ENCODE assay signal across 27 cellular contexts in genomic region chr15:37813306-37813705, GRCh38.
DNase-seq lines count a peak whose midpoint lies in the region; ATAC-seq, FAIRE-seq and TF ChIP-seq lines count a peak whose summit lies in the region.
"Had no signal": no experiment of that assay in that cellular context is flagged by ENCODE, and none has a peak within 500 bp of the region (broad histone marks: within the 10 kb centered on the region; RNA-seq: fewer than 3 reads in every experiment).

No MANE protein-coding gene starts in this region.

- POLR2A ChIA-PET in IMR-90 (lab: Charles Lee; ENCODE audit: unreplicated experiment) (no interaction called here), K562 (lab: Yijun Ruan, JAX) (no interaction called here)

- dilution Hi-C loops in IMR-90 (cut with HindIII; ENCODE audit: low sequenced_read_pairs, unreplicated experiment): no loop called here

- H4K8ac ChIP-seq in IMR-90 (ENCODE audit: low read depth in 2 of 2, low read length in 2 of 2): no peak overlapping the region

- ATAC-seq in IMR-90 (ENCODE audit: low read depth): no peak
- ATAC-seq in K562: no peak
- ATAC-seq: CD8-positive, alpha-beta T cell; GM12878 had no signal

- BruUV-seq in IMR-90 (replicated peaks; lab: Mats Ljungman, UMichigan) (no TSS peak), K562 (replicated peaks; lab: Mats Ljungman, UMichigan) (no TSS peak)

- H4K20me1 ChIP-seq in GM23248 (ENCODE audit: insufficient read depth): no peaks in the 10 kb centered on the region
- no peaks in the 10 kb centered on the region for H4K20me1 ChIP-seq in IMR-90 (ENCODE audit: insufficient read depth, low read length)
- H4K20me1 ChIP-seq in K562 (replicated peaks; ENCODE audit: control insufficient read depth, insufficient read depth, low read length): no peaks in the 10 kb centered on the region
- H4K20me1 ChIP-seq in neural cell (ENCODE audit: insufficient read depth): no peaks in the 10 kb centered on the region
- H4K20me1 ChIP-seq: BLaER1 treated with 17β-estradiol and CSF1 and Interleukin-3, amounts not matched to agents 10 nM and 100 nM had no signal

- WGBS in GM23248 (ENCODE audit: low coverage in 1 of 2, low lambda C conversion rate in 2 of 2, missing lambda C conversion rate in 2 of 2), 2 experiments: 67 to 74% methylated on average over 3 of the region's 3 CpGs
- 38% methylated on average over 1 of the region's 3 CpGs; no CpG with 5 or more reads in 1 of the 2 experiments for WGBS in IMR-90 (ENCODE audit: extremely low coverage in 2 of 2, insufficient read length in 1 of 2), 2 experiments
- 6% methylated on average over 3 of the region's 3 CpGs for WGBS in K562 (ENCODE audit: insufficient coverage, low coverage, missing lambda C conversion rate)

- CTCF ChIA-PET in IMR-90 (lab: Yijun Ruan, JAX): interaction anchor here (0.7 to 1.1 kb wide), 2 partner anchors 10 to 11 kb away, joined by 3 to 5 read pairs; no protein-coding TSS in a partner anchor
- CTCF ChIA-PET in K562 (lab: Yijun Ruan, JAX; ENCODE audit: low intra/inter-chr PET ratio): no interaction called here

- H3K4me3 ChIP-seq in GM23248 (no peak overlapping the region), IMR-90 (ENCODE audit: insufficient read depth, low read depth, low read length) (no peak overlapping the region), K562 (no peak overlapping the region), neural cell (ENCODE audit: low read length) (peak overlapping the region; percentile 10)
- H3K4me3 ChIP-seq: BLaER1 treated with 17β-estradiol and CSF1 and Interleukin-3, amounts not matched to agents 10 nM and 100 nM; GM12878 had no signal

- no peaks in the 10 kb centered on the region for H3K36me3 ChIP-seq in GM23248 (ENCODE audit: low read depth)
- no peaks in the 10 kb centered on the region for H3K36me3 ChIP-seq in IMR-90 (ENCODE audit: control insufficient read depth, insufficient read depth, low read length)
- H3K36me3 ChIP-seq in K562 (ENCODE audit: control insufficient read depth, insufficient read depth, low read length): no peaks in the 10 kb centered on the region
- no peaks in the 10 kb centered on the region for H3K36me3 ChIP-seq in neural cell (ENCODE audit: insufficient read depth, low read length)
- H3K36me3 ChIP-seq: BLaER1 treated with 17β-estradiol and CSF1 and Interleukin-3, amounts not matched to agents 10 nM and 100 nM had no signal

- H2AK9ac ChIP-seq in IMR-90 (replicated peaks; ENCODE audit: low read depth, low read length, poor library complexity): no peak overlapping the region

- TF ChIP-seq EP300 in K562 (IDR thresholded peaks at IDR 0.05; ENCODE audit: low read length) (no peak), neural cell (conservative IDR thresholded peaks at IDR 0.05; ENCODE audit: poor library complexity, severe bottlenecking) (no peak)

- H3K56ac ChIP-seq in IMR-90 (ENCODE audit: extremely low read depth, insufficient read depth, low read length): no peak overlapping the region

- TF ChIP-seq CTCF in IMR-90 (conservative IDR thresholded peaks at IDR 0.05; ENCODE audit: low read depth, low read length): no peak
- no peak for TF ChIP-seq CTCF in K562 (IDR thresholded peaks at IDR 0.05 in 2 of 3, conservative IDR thresholded peaks at IDR 0.05 in 1 of 3; ENCODE audit: insufficient read depth in 2 of 3, low read depth in 1 of 3, low read length in 3 of 3)
- TF ChIP-seq CTCF in neural cell (IDR thresholded peaks at IDR 0.05; ENCODE audit: poor library complexity, severe bottlenecking): no peak

- no peak overlapping the region for H2BK15ac ChIP-seq in IMR-90 (ENCODE audit: low read depth, low read length)

- DNase-seq in GM23248 (peak; percentile 12), IMR-90 (no peak), K562 (ENCODE audit: extremely low read depth in 1 of 4, low spot score in 3 of 4) (no peak), activated T-cell treated with anti-CD3 and anti-CD28 coated beads for 4 hours (no peak), HPDE6-E6E7 (ENCODE audit: extremely low spot score) (no peak), AG08395 (ENCODE audit: low spot score) (no peak)
- DNase-seq in stimulated activated naive CD4-positive, alpha-beta T cell treated with Interleukin-2 at 50 U/mL for 16 hours (lab: John Stamatoyannopoulos, UW): no peak
- DNase-seq: 8988T; ACHN; AML-193; CD4-positive, alpha-beta T cell; CD8-positive, alpha-beta T cell; COR-L47; DMS 273 treated with DMSO at 0.1 percent for 48 hours; DMS153; DMS53; DMS79; DND-41; EL; GDM1 had no signal

- H3K4me1 ChIP-seq in GM23248 (ENCODE audit: insufficient read depth) (no peaks in the 10 kb centered on the region), IMR-90 (ENCODE audit: control insufficient read depth, insufficient read depth, low read length) (no peaks in the 10 kb centered on the region), K562 (replicated peaks in 1 of 2; ENCODE audit: control insufficient read depth in 2 of 2, insufficient read depth in 2 of 2, low read length in 2 of 2) (no peaks in the 10 kb centered on the region)

- FAIRE-seq in K562 (lab: Jason Lieb, UNC): no peak
- FAIRE-seq: A204.1, GM12878, GM12892, GM18507 had no signal

- TF ChIP-seq POLR2A in IMR-90 (IDR thresholded peaks at IDR 0.05; ENCODE audit: low read depth, low read length): no peak
- TF ChIP-seq POLR2A in K562 (conservative IDR thresholded peaks at IDR 0.05): no peak

- no peaks in the 10 kb centered on the region for H3F3A ChIP-seq in GM23248 (ENCODE audit: insufficient read depth)
- H3F3A ChIP-seq in neural cell (ENCODE audit: insufficient read depth, low read length, poor library complexity, severe bottlenecking): peaks cover 5% of the 10 kb centered on the region

- no peak overlapping the region for H2BK20ac ChIP-seq in IMR-90 (ENCODE audit: low read depth, low read length)

- H3K14ac ChIP-seq in IMR-90 (replicated peaks; ENCODE audit: low read depth, low read length): no peak overlapping the region

- in situ Hi-C loops in GM23248 (cut with MboI): no loop called here
- in situ Hi-C loops in IMR-90 (cut with MboI; ENCODE audit: low sequenced_read_pairs): no loop called here
- in situ Hi-C loops in K562 (cut with MboI): no loop called here

- H4K91ac ChIP-seq in IMR-90 (ENCODE audit: insufficient read depth, low read depth, low read length): no peak overlapping the region

- H3K79me2 ChIP-seq in GM23248 (ENCODE audit: insufficient read depth): no peaks in the 10 kb centered on the region
- H3K79me2 ChIP-seq in K562 (ENCODE audit: control insufficient read depth, insufficient read depth, low read length): no peaks in the 10 kb centered on the region
- peaks cover 7% of the 10 kb centered on the region for H3K79me2 ChIP-seq in neural cell (replicated peaks; ENCODE audit: insufficient read depth, low read length)

- H3K9me1 ChIP-seq in IMR-90 (ENCODE audit: insufficient read depth, low read length) (no peaks in the 10 kb centered on the region), K562 (ENCODE audit: control insufficient read depth, insufficient read depth, low read length) (no peaks in the 10 kb centered on the region)

- no peaks in the 10 kb centered on the region for H3K79me1 ChIP-seq in IMR-90 (ENCODE audit: low read depth in 1 of 2, low read length in 2 of 2)

- H3K18ac ChIP-seq in IMR-90 (ENCODE audit: low read depth, low read length): no peak overlapping the region

- H2BK5ac ChIP-seq in IMR-90 (ENCODE audit: low read depth, low read length, poor library complexity, severe bottlenecking): no peak overlapping the region

- no peak overlapping the region for H3K4ac ChIP-seq in IMR-90 (ENCODE audit: low read depth, low read length)

- H3K27me3 ChIP-seq in GM23248 (replicated peaks; ENCODE audit: insufficient read depth) (no peaks in the 10 kb centered on the region), IMR-90 (ENCODE audit: control insufficient read depth, insufficient read depth, low read length) (no peaks in the 10 kb centered on the region; the same call in 1 of the 2 replicates), K562 (ENCODE audit: control insufficient read depth in 2 of 2, insufficient read depth in 2 of 2, low read length in 2 of 2) (no peaks in the 10 kb centered on the region), neural cell (ENCODE audit: insufficient read depth, low read depth, low read length) (no peaks in the 10 kb centered on the region)
- H3K27me3 ChIP-seq: BLaER1 treated with 17β-estradiol and CSF1 and Interleukin-3, amounts not matched to agents 10 nM and 100 nM had no signal

- no peak overlapping the region for H3K27ac ChIP-seq in GM23248
- H3K27ac ChIP-seq in IMR-90 (ENCODE audit: insufficient read depth, low read length): no peak overlapping the region
- H3K27ac ChIP-seq in K562 (ENCODE audit: extremely low read depth, low read depth, low read length): no peak overlapping the region
- H3K27ac ChIP-seq in neural cell (ENCODE audit: low read length): peak overlapping the region; percentile 95
- H3K27ac ChIP-seq: BLaER1 treated with 17β-estradiol and CSF1 and Interleukin-3, amounts not matched to agents 10 nM and 100 nM; C4-2B had no signal

- H4K5ac ChIP-seq in IMR-90 (ENCODE audit: low read depth, low read length): no peak overlapping the region

- H3K9ac ChIP-seq in GM23248 (no peak overlapping the region), IMR-90 (ENCODE audit: low read depth, low read length) (no peak overlapping the region), K562 (ENCODE audit: insufficient read depth in 1 of 2, low read depth in 2 of 2, low read length in 2 of 2) (no peak overlapping the region), neural cell (ENCODE audit: low read length) (peak overlapping the region; percentile 24)
- H3K9ac ChIP-seq: BLaER1 treated with 17β-estradiol and CSF1 and Interleukin-3, amounts not matched to agents 10 nM and 100 nM had no signal

- H2AFZ ChIP-seq in GM23248 (no peak overlapping the region), IMR-90 (replicated peaks; ENCODE audit: low read length, poor library complexity) (no peak overlapping the region), K562 (ENCODE audit: low read depth, low read length) (no peak overlapping the region), neural cell (ENCODE audit: low read depth, low read length) (no peak overlapping the region)

- H3K9me2 ChIP-seq in GM23248 (ENCODE audit: insufficient read depth): no peaks in the 10 kb centered on the region
- no peaks in the 10 kb centered on the region for H3K9me2 ChIP-seq in neural cell (ENCODE audit: insufficient read depth, low read length)

- TF ChIP-seq RAD21 in IMR-90 (IDR thresholded peaks at IDR 0.05; ENCODE audit: low read length) (no peak), K562 (CRISPR knock-in tag; conservative IDR thresholded peaks at IDR 0.05 in 1 of 2, IDR thresholded peaks at IDR 0.05 in 1 of 2) (no peak), neural cell (conservative IDR thresholded peaks at IDR 0.05) (no peak)

- no peak overlapping the region for H2BK120ac ChIP-seq in IMR-90 (ENCODE audit: low read depth, low read length)

- intact Hi-C loops in IMR-90 (cut with micrococcal nuclease): no loop called here
- intact Hi-C loops in K562 (cut with micrococcal nuclease): no loop called here

- no peaks in the 10 kb centered on the region for H3K9me3 ChIP-seq in GM23248 (ENCODE audit: low read depth)
- no peaks in the 10 kb centered on the region for H3K9me3 ChIP-seq in IMR-90 (ENCODE audit: control insufficient read depth, insufficient read depth, low read length)
- H3K9me3 ChIP-seq in K562 (replicated peaks; ENCODE audit: control insufficient read depth, insufficient read depth, low read depth, low read length): no peaks in the 10 kb centered on the region
- no peaks in the 10 kb centered on the region for H3K9me3 ChIP-seq in neural cell (ENCODE audit: low read length)
- H3K9me3 ChIP-seq: BLaER1 treated with 17β-estradiol and CSF1 and Interleukin-3, amounts not matched to agents 10 nM and 100 nM had no signal

- H3K4me2 ChIP-seq in GM23248 (ENCODE audit: unreplicated experiment) (no peak overlapping the region), IMR-90 (ENCODE audit: low read depth, low read length) (no peak overlapping the region), K562 (ENCODE audit: insufficient read depth, low read length) (no peak overlapping the region), neural cell (ENCODE audit: low read length) (no peak overlapping the region)
- H3K4me2 ChIP-seq: BLaER1 treated with 17β-estradiol and CSF1 and Interleukin-3, amounts not matched to agents 10 nM and 100 nM had no signal

- H2AK5ac ChIP-seq in IMR-90 (ENCODE audit: low read depth, low read length): no peak overlapping the region

- H3K23ac ChIP-seq in IMR-90 (ENCODE audit: low read depth, low read length): no peak overlapping the region
